ENCODE assay signal across 31 cellular contexts in the genomic region with DNA sequence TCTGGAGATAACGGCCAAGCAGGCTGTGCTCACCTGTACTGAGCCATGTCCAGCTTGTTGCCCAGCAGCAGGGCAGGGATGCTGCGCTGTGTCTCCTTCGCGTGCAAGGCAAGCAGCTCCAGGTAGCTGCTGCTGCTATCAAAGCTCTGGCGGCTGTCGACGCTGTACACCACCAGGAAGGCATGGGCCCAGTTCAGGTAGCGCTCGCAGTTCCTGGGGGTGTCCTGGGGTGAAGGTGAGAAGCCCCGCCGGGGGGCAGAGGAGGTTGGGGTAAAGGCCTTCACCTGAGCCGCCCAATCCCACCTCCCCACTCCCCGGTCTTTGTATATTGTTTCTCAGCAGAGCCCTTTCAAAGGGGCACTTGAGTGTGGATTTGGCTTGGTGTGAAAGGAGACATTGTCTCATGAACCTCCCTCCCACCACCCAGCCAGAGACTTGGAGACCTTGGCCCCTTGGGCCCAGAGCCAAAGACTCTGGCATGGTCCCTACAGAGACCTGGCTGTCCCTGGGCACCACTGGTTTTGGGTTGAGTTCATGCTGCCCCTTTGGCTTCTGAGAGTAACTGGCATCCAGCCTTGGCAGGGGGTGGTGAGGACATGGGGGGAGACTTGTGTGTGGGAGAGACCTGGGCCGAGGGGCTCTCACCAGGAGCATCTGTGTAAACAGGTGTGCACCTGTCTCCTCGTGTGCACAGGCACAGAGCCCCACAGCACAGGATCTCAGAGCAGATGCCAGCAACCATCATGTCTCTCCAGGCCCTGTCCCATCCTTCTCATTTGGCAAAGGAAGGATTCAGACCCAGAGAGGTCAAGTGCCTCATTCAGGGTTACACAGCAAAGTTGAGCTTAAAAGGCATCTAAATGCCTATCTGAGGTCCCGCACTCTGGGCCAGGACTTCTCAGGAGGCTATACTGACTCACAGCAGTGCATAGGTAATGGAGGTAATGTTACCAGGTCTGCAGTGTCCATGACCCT. TPM values are rescaled to one million over a fixed set of nuclear protein-coding genes. Genes with fewer than 3 reads are reported as not detected.
DNase-seq lines count a peak whose midpoint lies in the region; ATAC-seq and TF ChIP-seq lines count a peak whose summit lies in the region.
"Had no signal": no experiment of that assay in that cellular context is flagged by ENCODE, and none has a peak within 500 bp of the region (broad histone marks: within the 10 kb centered on the region; RNA-seq: fewer than 3 reads in every experiment).

No MANE protein-coding gene starts in this region.

- in situ Hi-C loops in GM23248 (cut with MboI), result no loop called here

- peaks cover 16% of the 10 kb centered on the region for H3K4me1 Mint-ChIP-seq in HFFc6 (ENCODE audit: low read depth)
- H3K4me1 Mint-ChIP-seq: activated T-helper 17 cell treated with anti-CD3 and anti-CD28 coated beads, Interleukin-2, amount 50 U/mL, for 72 hours; endodermal cell; T-helper 17 cell had no signal

- H3K27me3 ChIP-seq in esophagus squamous epithelium, result no peaks in the 10 kb centered on the region
- H3K27me3 ChIP-seq in trophoblast cell (ENCODE audit: insufficient read depth, low read length), result no peaks in the 10 kb centered on the region
- H3K27me3 ChIP-seq in aorta (ENCODE audit: control insufficient read depth in 1 of 2, insufficient read depth in 2 of 2, low read length in 1 of 2), result no peaks in the 10 kb centered on the region
- H3K27me3 ChIP-seq in GM23248 (replicated peaks; ENCODE audit: insufficient read depth), result no peaks in the 10 kb centered on the region
- H3K27me3 ChIP-seq: BE2C, hepatocyte, ovary, spleen had no signal

- H4K8ac ChIP-seq in trophoblast cell (ENCODE audit: low read depth, low read length), result no peak overlapping the region

- no peak overlapping the region for H3K23ac ChIP-seq in trophoblast cell (ENCODE audit: low read length)

- peaks cover 0 to 16% (median 0%) of the 10 kb centered on the region in 3 donors for H3K36me3 ChIP-seq in esophagus squamous epithelium
- no peaks in the 10 kb centered on the region for H3K36me3 ChIP-seq in trophoblast cell (ENCODE audit: control insufficient read depth in 1 of 2, insufficient read depth in 2 of 2, low read length in 2 of 2)
- H3K36me3 ChIP-seq in aorta (ENCODE audit: control insufficient read depth in 1 of 2, insufficient read depth in 2 of 2, low read length in 1 of 2), result peaks cover 0 to 7% of the 10 kb centered on the region in 2 donors
- no peaks in the 10 kb centered on the region for H3K36me3 ChIP-seq in GM23248 (ENCODE audit: low read depth)
- H3K36me3 ChIP-seq: BE2C, HAP-1, ovary had no signal

- ATAC-seq in left cardiac atrium, result no peak
- no peak for ATAC-seq in aorta (ENCODE audit: low FRiP score)
- no peak for ATAC-seq in HG02642 (IDR thresholded peaks at IDR 0.05; ENCODE audit: poor library complexity, unreplicated experiment)
- ATAC-seq: A549; activated CD8-positive, alpha-beta T cell treated with anti-CD3 and anti-CD28 coated beads for 36 hours; activated naive CD4-positive, alpha-beta T cell treated with anti-CD3 and anti-CD28 coated beads, Interleukin-2, amount 50 U/mL, for 72 hours; activated T-helper 17 cell treated with anti-CD3 and anti-CD28 coated beads, Interleukin-2, amount 50 U/mL, for 72 hours; esophagus mucosa; naive thymus-derived CD8-positive, alpha-beta T cell; T-helper 17 cell had no signal

- no peaks in the 10 kb centered on the region for H3K79me2 ChIP-seq in trophoblast cell (ENCODE audit: control insufficient read depth, insufficient read depth, low read length, poor library complexity)
- no peaks in the 10 kb centered on the region for H3K79me2 ChIP-seq in GM23248 (ENCODE audit: insufficient read depth)
- H3K79me2 ChIP-seq: hepatocyte had no signal

- H3K9ac ChIP-seq in trophoblast cell (ENCODE audit: low read length), result no peak overlapping the region
- no peak overlapping the region for H3K9ac ChIP-seq in GM23248
- H3K9ac ChIP-seq: KMS-11 had no signal

- H3F3A ChIP-seq in GM23248 (ENCODE audit: insufficient read depth), result no peaks in the 10 kb centered on the region; the same call in none of the 2 replicates

- no peak overlapping the region for H2AK5ac ChIP-seq in trophoblast cell (ENCODE audit: low read length)

- H2BK5ac ChIP-seq in trophoblast cell (ENCODE audit: low read depth, low read length, poor library complexity), result no peak overlapping the region

- H3K27ac ChIP-seq in esophagus squamous epithelium (peak overlapping the region in 3 of 4 donors; percentile 81 to 92 (median 85)), trophoblast cell (ENCODE audit: low read depth, low read length) (no peak overlapping the region), aorta (ENCODE audit: low read depth in 1 of 2, low read length in 2 of 2) (peak overlapping the region; percentile 43 to 61), GM23248 (no peak overlapping the region)
- H3K27ac ChIP-seq: KMS-11, ovary, RWPE1 had no signal

- no peak overlapping the region for H3K27ac Mint-ChIP-seq in HFFc6
- H3K27ac Mint-ChIP-seq: activated CD8-positive, alpha-beta T cell treated with anti-CD3 and anti-CD28 coated beads for 36 hours; activated naive CD4-positive, alpha-beta T cell treated with anti-CD3 and anti-CD28 coated beads, Interleukin-2, amount 50 U/mL, for 72 hours; activated T-helper 17 cell treated with anti-CD3 and anti-CD28 coated beads, Interleukin-2, amount 50 U/mL, for 72 hours; dendritic cell treated with granulocyte-macrophage colony-stimulating factor and Interleukin-4, amounts not matched to agents 40 ng/mL and 50 ng/mL, for 4 days; endodermal cell; naive thymus-derived CD8-positive, alpha-beta T cell; T-helper 17 cell had no signal

- no peaks in the 10 kb centered on the region for H3K9me3 Mint-ChIP-seq in HFFc6
- H3K9me3 Mint-ChIP-seq: activated naive CD4-positive, alpha-beta T cell treated with anti-CD3 and anti-CD28 coated beads, Interleukin-2, amount 50 U/mL, for 72 hours; activated T-helper 17 cell treated with anti-CD3 and anti-CD28 coated beads, Interleukin-2, amount 50 U/mL, for 72 hours; dendritic cell treated with granulocyte-macrophage colony-stimulating factor and Interleukin-4, amounts not matched to agents 40 ng/mL and 50 ng/mL, for 4 days; endodermal cell; naive thymus-derived CD8-positive, alpha-beta T cell had no signal

- no peak for TF ChIP-seq CTCF in esophagus squamous epithelium (IDR thresholded peaks at IDR 0.05)
- no peak for TF ChIP-seq CTCF in HFFc6 (IDR thresholded peaks at IDR 0.05)

- H2BK12ac ChIP-seq in trophoblast cell (ENCODE audit: low read length), result peak overlapping the region; percentile 1

- no peak overlapping the region for H3K4ac ChIP-seq in trophoblast cell (ENCODE audit: low read depth, low read length)

- no peaks in the 10 kb centered on the region for H3K36me3 Mint-ChIP-seq in HFFc6 (ENCODE audit: low read depth)
- H3K36me3 Mint-ChIP-seq: activated naive CD4-positive, alpha-beta T cell treated with anti-CD3 and anti-CD28 coated beads, Interleukin-2, amount 50 U/mL, for 72 hours; naive thymus-derived CD8-positive, alpha-beta T cell had no signal

- H3K18ac ChIP-seq in trophoblast cell (ENCODE audit: low read length), result no peak overlapping the region

- TF ChIP-seq POLR2A in esophagus squamous epithelium (IDR thresholded peaks at IDR 0.05), result no peak

- peaks cover 28% of the 10 kb centered on the region for H3K27me3 Mint-ChIP-seq in HFFc6 (ENCODE audit: insufficient read depth)
- H3K27me3 Mint-ChIP-seq: activated CD8-positive, alpha-beta T cell treated with anti-CD3 and anti-CD28 coated beads for 36 hours had no signal

- H3K14ac ChIP-seq in trophoblast cell (ENCODE audit: low read length), result no peak overlapping the region

- H3K79me1 ChIP-seq in trophoblast cell (ENCODE audit: low read length), result peaks cover 3% of the 10 kb centered on the region

- DNase-seq in cardiac septum (ENCODE audit: low spot score), result peak; percentile 54
- DNase-seq in left cardiac atrium, result no peak
- no peak for DNase-seq in esophagus squamous epithelium (lab: John Stamatoyannopoulos, UW)
- no peak for DNase-seq in trophoblast cell
- peak; percentile 15 to 21 for DNase-seq in aorta
- no peak for DNase-seq in HFFc6
- DNase-seq in GM23248, result no peak
- DNase-seq: activated CD8-positive, alpha-beta T cell treated with anti-CD3 and anti-CD28 coated beads for 36 hours; BE2C; central memory CD4-positive, alpha-beta T cell; DMS79 treated with DMSO at 0.1 percent for 48 hours; endodermal cell; foreskin melanocyte; GF-D8; MM.1S; naive thymus-derived CD8-positive, alpha-beta T cell; NCI-H2081 treated with DMSO at 0.1 percent for 48 hours; NCI-H774; T-helper 17 cell had no signal

- no peaks in the 10 kb centered on the region for H3K9me3 ChIP-seq in esophagus squamous epithelium
- peaks cover 2% of the 10 kb centered on the region for H3K9me3 ChIP-seq in trophoblast cell (ENCODE audit: insufficient read depth, low read depth, low read length)
- H3K9me3 ChIP-seq in aorta (ENCODE audit: control insufficient read depth, low read length), result no peaks in the 10 kb centered on the region
- no peaks in the 10 kb centered on the region for H3K9me3 ChIP-seq in GM23248 (ENCODE audit: low read depth)
- H3K9me3 ChIP-seq: A549, BE2C, HAP-1, ovary, spleen had no signal

- no peak overlapping the region for H3K4me3 ChIP-seq in esophagus squamous epithelium
- H3K4me3 ChIP-seq in trophoblast cell (ENCODE audit: low read depth, low read length), result no peak overlapping the region
- H3K4me3 ChIP-seq in aorta (ENCODE audit: low read length in 2 of 2), result no peak overlapping the region
- H3K4me3 ChIP-seq in GM23248, result no peak overlapping the region
- H3K4me3 ChIP-seq: A549, HAP-1, hepatocyte, ovary, spleen had no signal

- H3K4me1 ChIP-seq in esophagus squamous epithelium (peaks cover 13 to 82% (median 31%) of the 10 kb centered on the region in 3 donors), trophoblast cell (ENCODE audit: control insufficient read depth in 1 of 2, insufficient read depth in 2 of 2, low read length in 2 of 2) (peaks cover 21 to 36% of the 10 kb centered on the region in 2 experiments), aorta (ENCODE audit: control insufficient read depth in 1 of 2, insufficient read depth in 2 of 2, low read length in 2 of 2) (peaks cover 0 to 6% of the 10 kb centered on the region in 2 donors), GM23248 (ENCODE audit: insufficient read depth) (no peaks in the 10 kb centered on the region)
- H3K4me1 ChIP-seq: HAP-1 had no signal

- no peak overlapping the region for H2BK120ac ChIP-seq in trophoblast cell (ENCODE audit: insufficient read depth, low read length, poor library complexity)

- H3K4me2 ChIP-seq in trophoblast cell (ENCODE audit: low read length) (no peak overlapping the region), GM23248 (ENCODE audit: unreplicated experiment) (no peak overlapping the region)
- H3K4me2 ChIP-seq: hepatocyte, KMS-11 had no signal

- intact Hi-C loops in cardiac septum (cut with DNase I), result no loop called here
- intact Hi-C loops in left cardiac atrium (cut with DNase I), result no loop called here
- intact Hi-C loops in esophagus squamous epithelium (cut with DNase I), result loop anchor here (10.0 kb wide), 1 partner anchor 216 kb away; no protein-coding TSS in a partner anchor
- intact Hi-C loops in aorta (cut with DNase I), result loop anchor here in 1 of 2 donors (5.0 kb wide), 1 partner anchor 34 kb away; no protein-coding TSS in a partner anchor

- no peaks in the 10 kb centered on the region for H3K9me2 ChIP-seq in GM23248 (ENCODE audit: insufficient read depth)

- H4K20me1 ChIP-seq in GM23248 (ENCODE audit: insufficient read depth), result no peaks in the 10 kb centered on the region

- no peak overlapping the region for H2AFZ ChIP-seq in trophoblast cell (ENCODE audit: insufficient read depth, low read length, poor library complexity)
- H2AFZ ChIP-seq in GM23248, result no peak overlapping the region
- H2AFZ ChIP-seq: hepatocyte had no signal

- no peak overlapping the region for H3K4me3 Mint-ChIP-seq in HFFc6
- H3K4me3 Mint-ChIP-seq: activated CD8-positive, alpha-beta T cell treated with anti-CD3 and anti-CD28 coated beads for 36 hours; activated T-helper 17 cell treated with anti-CD3 and anti-CD28 coated beads, Interleukin-2, amount 50 U/mL, for 72 hours; dendritic cell treated with granulocyte-macrophage colony-stimulating factor and Interleukin-4, amounts not matched to agents 40 ng/mL and 50 ng/mL, for 4 days; endodermal cell; naive thymus-derived CD8-positive, alpha-beta T cell; T-helper 17 cell had no signal

- 100% methylated on average over 1 to 2 of the region's 16 CpGs for WGBS in esophagus squamous epithelium, 2 donors
- no CpG with 5 or more reads among the region's 16 CpGs for WGBS in trophoblast cell (ENCODE audit: extremely low coverage, insufficient coverage, insufficient read length)
- whole genome bisulfite sequencing in aorta, 2 donors, result 71 to 76% methylated on average over 16 of the region's 16 CpGs
- WGBS in GM23248 (ENCODE audit: low coverage in 1 of 2, low lambda C conversion rate in 2 of 2, missing lambda C conversion rate in 2 of 2), 2 experiments, result 82 to 91% methylated on average over 16 of the region's 16 CpGs

- H4K91ac ChIP-seq in trophoblast cell (ENCODE audit: low read depth, low read length), result no peak overlapping the region

- H4K12ac ChIP-seq in trophoblast cell (ENCODE audit: low read depth, low read length), result no peak overlapping the region

RNA-seq across cellular contexts. Expression of a gene that starts 9.1 kb away (rescaled TPM):
- total RNA-seq in cardiac septum, result 11.5 TPM
- total RNA-seq in left cardiac atrium, result 10 to 100 TPM; 53.3 to 63.3 TPM
- 10 to 100 TPM in 2 of 4 donors, 1 to 10 TPM in 2; 2.8 to 32.4 (median 8.9) TPM for total RNA-seq in esophagus squamous epithelium
- polyA plus RNA-seq in trophoblast cell (2013), result 2.7 and 2.9 TPM in 2 replicates
- 100 to 1,000 TPM in 1 of 2 donors, 10 to 100 TPM in 1; 86.9 to 171 TPM for total RNA-seq in aorta
- polyA plus RNA-seq in aorta, result 10 to 100 TPM; 51.3 to 82.1 TPM
- not detected for total RNA-seq in HFFc6 (2021; fragmentation: NEBNext Ultra II Directional; extraction: Animal tissue kit (Norgen Biotek cat#: 25700))
- total RNA-seq in GM23248 (2014; rRNA removed; shearing (Covaris generic)), result not detected in 2 replicates
- polyA plus RNA-seq in GM23248 (2016; fragmentation: Nextera tagmentation; extraction: Ambion mirVana), result not detected in 2 replicates
- total RNA-seq: activated CD8-positive, alpha-beta T cell treated with anti-CD3 and anti-CD28 coated beads for 36 hours; activated naive CD4-positive, alpha-beta T cell treated with anti-CD3 and anti-CD28 coated beads, Interleukin-2, amount 50 U/mL, for 72 hours; activated T-helper 17 cell treated with anti-CD3 and anti-CD28 coated beads, Interleukin-2, amount 50 U/mL, for 72 hours; naive thymus-derived CD8-positive, alpha-beta T cell; T-helper 17 cell had no signal
- polyA plus RNA-seq: naive thymus-derived CD8-positive, alpha-beta T cell had no signal

RNA-seq across cellular contexts. Expression of a gene that starts 13.5 kb away (rescaled TPM):
- total RNA-seq in cardiac septum, result not detected
- total RNA-seq in left cardiac atrium, result not detected
- total RNA-seq in esophagus squamous epithelium, result not detected
- 0.07 TPM in 1 of 2 replicates, not detected in the other for polyA plus RNA-seq in trophoblast cell (2013)
- total RNA-seq in aorta, result not detected
- 10 to 100 TPM in 1 of 2 donors, not detected in 1; 31.4 TPM for polyA plus RNA-seq in aorta
- not detected for total RNA-seq in HFFc6 (2021; fragmentation: NEBNext Ultra II Directional; extraction: Animal tissue kit (Norgen Biotek cat#: 25700))
- total RNA-seq in GM23248 (2014; rRNA removed; shearing (Covaris generic)), result not detected in 2 replicates
- polyA plus RNA-seq in GM23248 (2016; fragmentation: Nextera tagmentation; extraction: Ambion mirVana), result not detected in 2 replicates
- total RNA-seq: activated CD8-positive, alpha-beta T cell treated with anti-CD3 and anti-CD28 coated beads for 36 hours; activated naive CD4-positive, alpha-beta T cell treated with anti-CD3 and anti-CD28 coated beads, Interleukin-2, amount 50 U/mL, for 72 hours; activated T-helper 17 cell treated with anti-CD3 and anti-CD28 coated beads, Interleukin-2, amount 50 U/mL, for 72 hours; endodermal cell; esophagus mucosa; naive thymus-derived CD8-positive, alpha-beta T cell; spleen; T-helper 17 cell had no signal
- polyA plus RNA-seq: naive thymus-derived CD8-positive, alpha-beta T cell had no signal

RNA-seq across cellular contexts. Expression of a gene that starts 17.9 kb away (rescaled TPM):
- total RNA-seq in cardiac septum, result 3.3 TPM
- 1 to 10 TPM; 2.6 to 5.2 TPM for total RNA-seq in left cardiac atrium
- not detected for total RNA-seq in esophagus squamous epithelium
- polyA plus RNA-seq in trophoblast cell (2013), result not detected in 2 replicates
- 1 to 10 TPM; 1.5 TPM for total RNA-seq in aorta
- under 1 TPM; 0.05 to 0.25 TPM for polyA plus RNA-seq in aorta
- not detected for total RNA-seq in HFFc6 (2021; fragmentation: NEBNext Ultra II Directional; extraction: Animal tissue kit (Norgen Biotek cat#: 25700))
- not detected in 2 replicates for total RNA-seq in GM23248 (2014; rRNA removed; shearing (Covaris generic))
- not detected in 2 replicates for polyA plus RNA-seq in GM23248 (2016; fragmentation: Nextera tagmentation; extraction: Ambion mirVana)
- total RNA-seq: activated CD8-positive, alpha-beta T cell treated with anti-CD3 and anti-CD28 coated beads for 36 hours; activated naive CD4-positive, alpha-beta T cell treated with anti-CD3 and anti-CD28 coated beads, Interleukin-2, amount 50 U/mL, for 72 hours; activated T-helper 17 cell treated with anti-CD3 and anti-CD28 coated beads, Interleukin-2, amount 50 U/mL, for 72 hours; endodermal cell; esophagus mucosa; hepatocyte; naive thymus-derived CD8-positive, alpha-beta T cell; spleen; T-helper 17 cell had no signal
- polyA plus RNA-seq: A549; naive thymus-derived CD8-positive, alpha-beta T cell; spleen had no signal

RNA-seq across cellular contexts. Expression of a gene that starts 29.2 kb away (rescaled TPM):
- total RNA-seq in cardiac septum (18.4 TPM), left cardiac atrium (10 to 100 TPM; 13.9 to 23.6 TPM), esophagus squamous epithelium (10 to 100 TPM; 12.8 to 21.0 (median 17.8) TPM), aorta (10 to 100 TPM; 11.3 to 15.2 TPM)
- polyA plus RNA-seq in trophoblast cell (2013), result 8.1 and 8.9 TPM in 2 replicates
- polyA plus RNA-seq in aorta (10 to 100 TPM in 1 of 2 donors, 1 to 10 TPM in 1; 6.1 to 11.0 TPM), GM23248 (2016; fragmentation: Nextera tagmentation; extraction: Ambion mirVana) (22.2 and 23.8 TPM in 2 replicates)
- 10 to 100 TPM; 15.5 to 18.3 (median 16.9) TPM for total RNA-seq in HFFc6 (2021; fragmentation: NEBNext Ultra II Directional; extraction: Animal tissue kit (Norgen Biotek cat#: 25700))
- total RNA-seq in GM23248 (2014; rRNA removed; shearing (Covaris generic)), result 25.3 and 26.4 TPM in 2 replicates

RNA-seq across cellular contexts. Expression of a gene that starts 56.3 kb away (rescaled TPM):
- total RNA-seq in cardiac septum (2.4 TPM), left cardiac atrium (1 to 10 TPM; 2.1 to 2.9 TPM), esophagus squamous epithelium (1 to 10 TPM; 1.6 to 6.3 (median 2.0) TPM), aorta (10 to 100 TPM in 1 of 2 donors, 1 to 10 TPM in 1; 5.4 to 10.3 TPM)
- 0.67 TPM in 2 replicates for polyA plus RNA-seq in trophoblast cell (2013)
- polyA plus RNA-seq in aorta (1 to 10 TPM in 1 of 2 donors, under 1 TPM in 1; 0.88 to 8.6 TPM), GM23248 (2016; fragmentation: Nextera tagmentation; extraction: Ambion mirVana) (0.38 and 0.89 TPM in 2 replicates)
- 1 to 10 TPM in 1 of 6 experiments, under 1 TPM in 5; 0.43 to 1.4 (median 0.64) TPM for total RNA-seq in HFFc6 (2021; fragmentation: NEBNext Ultra II Directional; extraction: Animal tissue kit (Norgen Biotek cat#: 25700))
- 0.43 and 0.63 TPM in 2 replicates for total RNA-seq in GM23248 (2014; rRNA removed; shearing (Covaris generic))

Comparison
In these comparisons a context has a peak if more than half of its experiments do, and no peak if none do; other contexts are left out.
1. DNase-seq: peak in cardiac septum (single experiment) and aorta (2 of 2); none in left cardiac atrium (single experiment), esophagus squamous epithelium (single experiment), trophoblast cell (0 of 2), HFFc6 (single experiment) and GM23248 (single experiment).
2. H3K27ac ChIP-seq: peak in esophagus squamous epithelium (3 of 4) and aorta (2 of 2); none in trophoblast cell (single experiment) and GM23248 (single experiment).